In genomic region chr12:28035483-28035882, GRCh38 we compare ENCODE assay signal across 13 cellular contexts.
DNase-seq lines count a peak whose midpoint lies in the region; TF ChIP-seq lines count a peak whose summit lies in the region.
"Had no signal": no experiment of that assay in that cellular context is flagged by ENCODE, and none has a peak within 500 bp of the region (broad histone marks: within the 10 kb centered on the region; RNA-seq: fewer than 3 reads in every experiment).

No MANE protein-coding gene starts in this region.

- peaks cover 33% of the 10 kb centered on the region for H3K4me1 ChIP-seq in PC-9 (replicated peaks; ENCODE audit: insufficient read depth)

- TF ChIP-seq CTCF in HFFc6 (IDR thresholded peaks at IDR 0.05) (no peak), PC-9 (conservative IDR thresholded peaks at IDR 0.05) (no peak)

- H3K4me2 ChIP-seq in PC-9: no peak overlapping the region

- no peak overlapping the region for H3K4me3 Mint-ChIP-seq in HFFc6
- H3K4me3 Mint-ChIP-seq in activated CD4-positive, alpha-beta memory T cell treated with anti-CD3 and anti-CD28 coated beads for 36 hours: no peak overlapping the region

- intact Hi-C loops in PC-9 (cut with micrococcal nuclease; ENCODE audit: unreplicated experiment): no loop called here
- intact Hi-C loops in activated CD4-positive, alpha-beta memory T cell treated with anti-CD3 and anti-CD28 coated beads for 36 hours (cut with micrococcal nuclease): no loop called here

- H3K36me3 ChIP-seq in PC-9 (ENCODE audit: low read depth): no peaks in the 10 kb centered on the region

- H4K20me1 ChIP-seq in PC-9 (ENCODE audit: insufficient read depth): no peaks in the 10 kb centered on the region

- no TSS peak for BruUV-seq in PC-9 (replicated peaks; lab: Mats Ljungman, UMichigan)

- DNase-seq in HFFc6: peak; percentile 68
- peak in 1 of 2 experiments; percentile 39 for DNase-seq in PC-9
- peak; percentile 38 for DNase-seq in dedifferentiated amniotic fluid mesenchymal stem cell (ENCODE audit: extremely low spot score)
- DNase-seq in renal cortical epithelial cell (ENCODE audit: low read depth): peak; percentile 43
- no peak for DNase-seq in NCI-H1930 (lab: John Stamatoyannopoulos, UW)
- DNase-seq in NCI-H510A treated with DMSO at 0.1 percent for 48 hours (lab: John Stamatoyannopoulos, UW): no peak
- DNase-seq in activated CD4-positive, alpha-beta memory T cell treated with anti-CD3 and anti-CD28 coated beads for 36 hours: no peak
- DNase-seq: activated CD4-positive, alpha-beta T cell treated with anti-CD3 and anti-CD28 coated beads, Interleukin-2, amount 50 U/mL, for 48 hours; activated naive CD4-positive, alpha-beta T cell treated with anti-CD3 and anti-CD28 coated beads, Interleukin-2, amount 50 U/mL, for 16 hours; Calu3; midbrain; stimulated activated CD4-positive, alpha-beta T cell treated with anti-CD3 and anti-CD28 coated beads, Interleukin-4, amount 100 ng/mL, for 4 hours had no signal

- H3K9me3 Mint-ChIP-seq in HFFc6: no peaks in the 10 kb centered on the region
- H3K9me3 Mint-ChIP-seq in activated CD4-positive, alpha-beta memory T cell treated with anti-CD3 and anti-CD28 coated beads for 36 hours: no peaks in the 10 kb centered on the region

- H3K4me1 Mint-ChIP-seq in HFFc6 (ENCODE audit: low read depth): peaks cover 38% of the 10 kb centered on the region
- no peaks in the 10 kb centered on the region for H3K4me1 Mint-ChIP-seq in activated CD4-positive, alpha-beta memory T cell treated with anti-CD3 and anti-CD28 coated beads for 36 hours (ENCODE audit: low read depth)

- H3K27ac ChIP-seq in PC-9: peak overlapping the region; percentile 22

- no peaks in the 10 kb centered on the region for H3K27me3 ChIP-seq in PC-9 (ENCODE audit: insufficient read depth, low read depth)

- H2AFZ ChIP-seq in PC-9: no peak overlapping the region

- CTCF ChIA-PET in PC-9 (lab: Charles Lee): no interaction called here
- CTCF ChIA-PET in activated CD4-positive, alpha-beta memory T cell treated with anti-CD3 and anti-CD28 coated beads for 36 hours (lab: Charles Lee): no interaction called here

- peak overlapping the region; percentile 71 for H3K27ac Mint-ChIP-seq in HFFc6
- no peak overlapping the region for H3K27ac Mint-ChIP-seq in activated CD4-positive, alpha-beta memory T cell treated with anti-CD3 and anti-CD28 coated beads for 36 hours
- H3K27ac Mint-ChIP-seq: progenitor cell of endocrine pancreas had no signal

- POLR2A ChIA-PET in PC-9 (lab: Charles Lee; ENCODE audit: unreplicated experiment): no interaction called here
- POLR2A ChIA-PET in activated CD4-positive, alpha-beta memory T cell treated with anti-CD3 and anti-CD28 coated beads for 36 hours (lab: Charles Lee): no interaction called here

- H3F3A ChIP-seq in PC-9 (ENCODE audit: insufficient read depth, low read depth): peaks cover 7% of the 10 kb centered on the region; the same call in 1 of the 2 replicates

- no peak overlapping the region for H3K4me3 ChIP-seq in PC-9

- H3K79me2 ChIP-seq in PC-9 (ENCODE audit: low read depth): no peaks in the 10 kb centered on the region

- H3K27me3 Mint-ChIP-seq in HFFc6 (ENCODE audit: insufficient read depth): peaks cover 1% of the 10 kb centered on the region; the same call in 1 of the 2 replicates
- no peaks in the 10 kb centered on the region for H3K27me3 Mint-ChIP-seq in activated CD4-positive, alpha-beta memory T cell treated with anti-CD3 and anti-CD28 coated beads for 36 hours
- H3K27me3 Mint-ChIP-seq: progenitor cell of endocrine pancreas had no signal

- no peaks in the 10 kb centered on the region for H3K9me3 ChIP-seq in PC-9 (ENCODE audit: insufficient read depth, low read depth)

- H3K36me3 Mint-ChIP-seq in HFFc6 (ENCODE audit: low read depth): no peaks in the 10 kb centered on the region
- H3K36me3 Mint-ChIP-seq in activated CD4-positive, alpha-beta memory T cell treated with anti-CD3 and anti-CD28 coated beads for 36 hours: no peaks in the 10 kb centered on the region

- H3K9me2 ChIP-seq in PC-9 (ENCODE audit: insufficient read depth): no peaks in the 10 kb centered on the region

Comparison
In these comparisons a context has a peak if more than half of its experiments do, and no peak if none do; other contexts are left out.
1. DNase-seq: peak in HFFc6 (single experiment), dedifferentiated amniotic fluid mesenchymal stem cell (single experiment) and renal cortical epithelial cell (single experiment); none in NCI-H1930 (0 of 2), NCI-H510A treated with DMSO at 0.1 percent for 48 hours (single experiment) and activated CD4-positive, alpha-beta memory T cell treated with anti-CD3 and anti-CD28 coated beads for 36 hours (single experiment).